Comparison of ENCODE assay signal across 8 cellular contexts in genomic region chr15:38453971-38454686, GRCh38. TPM values are rescaled to one million over a fixed set of nuclear protein-coding genes. Genes with fewer than 3 reads are reported as not detected.
DNase-seq lines count a peak whose midpoint lies in the region; ATAC-seq and TF ChIP-seq lines count a peak whose summit lies in the region.

Gene FAM98B, plus strand, starts transcription at chr15:38454127. Its CDS starts 35 bp downstream, at chr15:38454162.

- TF ChIP-seq CTCF in AG04449 (IDR thresholded peaks at IDR 0.05; ENCODE audit: insufficient read depth, low read length, missing control alignments) (no peak), WTC11 (IDR thresholded peaks at IDR 0.05) (no peak), cardiac fibroblast (IDR thresholded peaks at IDR 0.05; ENCODE audit: low read depth, low read length) (no peak)

- CTCF ChIA-PET in AG04449 (lab: Yijun Ruan, JAX), result interaction anchor here (0.6 to 3.7 kb wide), 16 partner anchors 10 to 1641 kb away, joined by 3 to 45 read pairs (median 6); no protein-coding TSS in a partner anchor
- CTCF ChIA-PET in WTC11 (lab: Charles Lee), result interaction anchor here (0.9 to 2.6 kb wide), 11 partner anchors 10 to 1127 kb away, joined by 3 to 44 read pairs (median 5); partner anchors contain the start of genes RASGRP1 and THBS1

- H3K27ac Mint-ChIP-seq in WTC11, result peak within 1 kb of the TSS; percentile 96

- peaks cover 13% of the 10 kb centered on the region for H3K4me1 Mint-ChIP-seq in WTC11

- no peaks in the 10 kb centered on the region for H3K9me3 Mint-ChIP-seq in WTC11

- ATAC-seq in GM18867 (IDR thresholded peaks at IDR 0.05; ENCODE audit: unreplicated experiment), result peak; percentile 89
- peak; percentile 86 for ATAC-seq in HG03097 (IDR thresholded peaks at IDR 0.05; ENCODE audit: low FRiP score, unreplicated experiment)
- ATAC-seq in WTC11, result peak; percentile 96

- no peaks in the 10 kb centered on the region; the same call in 1 of the 2 replicates for H3K27me3 Mint-ChIP-seq in WTC11 (ENCODE audit: low read depth)

- H3K4me3 Mint-ChIP-seq in WTC11, result peak within 1 kb of the TSS; percentile 93

- POLR2A ChIA-PET in AG04449 (lab: Yijun Ruan, JAX), result interaction anchor here (0.8 to 1.5 kb wide), 7 partner anchors 12 to 238 kb away, joined by 3 to 6 read pairs (median 5); no protein-coding TSS in a partner anchor
- POLR2A ChIA-PET in WTC11 (lab: Charles Lee), result interaction anchor here (0.7 to 1.6 kb wide), 6 partner anchors 10 to 1127 kb away, joined by 3 to 15 read pairs (median 4); partner anchors contain the start of genes SPRED1 and THBS1

- no peaks in the 10 kb centered on the region for H3K36me3 Mint-ChIP-seq in WTC11

- H3K4me3 ChIP-seq in AG04449 (ENCODE audit: low read depth, low read length) (peak within 1 kb of the TSS; percentile 97), cardiac fibroblast (replicated peaks in 1 of 2; ENCODE audit: low read depth in 2 of 2, low read length in 2 of 2) (peak within 1 kb of the TSS; percentile 75 to 94)

- DNase-seq in AG04449 (ENCODE audit: low read depth, low spot score) (no peak), NCI-H2196 (lab: John Stamatoyannopoulos, UW; ENCODE audit: unreplicated experiment) (peak; percentile 66), WTC11 (ENCODE audit: low spot score) (peak; percentile 92), cardiac fibroblast (ENCODE audit: low read depth in 2 of 2) (peak; percentile 93), iPS-NIHi7 (ENCODE audit: extremely low spot score) (peak; percentile 88), smooth muscle cell of the brain vasculature (ENCODE audit: low read depth, low spot score) (peak; percentile 79)

TF ChIP-seq in WTC11, 78 proteins besides CTCF, POLR2A, EP300 and RAD21 (continues in another document):
- 0 out of 2 replicates have a peak, but pooled peaks have one; percentile 16 for TF ChIP-seq FOXK1 (CRISPR knock-in tag; IDR thresholded peaks at IDR 0.05)
- TF ChIP-seq NR3C1 (CRISPR knock-in tag; conservative IDR thresholded peaks at IDR 0.05; ENCODE audit: low read depth), result no peak
- peak; percentile 74 for TF ChIP-seq SP1 (CRISPR knock-in tag; conservative IDR thresholded peaks at IDR 0.05)
- no peak for TF ChIP-seq CBFB (CRISPR knock-in tag; IDR thresholded peaks at IDR 0.05; ENCODE audit: low read depth)
- no peak for TF ChIP-seq ATF2 (CRISPR knock-in tag; IDR thresholded peaks at IDR 0.05; ENCODE audit: borderline replicate concordance, low read depth)
- no peak for TF ChIP-seq NFYB (CRISPR knock-in tag; conservative IDR thresholded peaks at IDR 0.05; ENCODE audit: low read depth)
- no peak for TF ChIP-seq ZNF263 (CRISPR knock-in tag; IDR thresholded peaks at IDR 0.05; ENCODE audit: low read depth)
- no peak for TF ChIP-seq ATF6 (CRISPR knock-in tag; IDR thresholded peaks at IDR 0.05)
- TF ChIP-seq USF1 (CRISPR knock-in tag; IDR thresholded peaks at IDR 0.05), result no peak; the same call in 1 of the 2 replicates
- TF ChIP-seq PREB (CRISPR knock-in tag; IDR thresholded peaks at IDR 0.05; ENCODE audit: borderline replicate concordance), result no peak
- no peak; the same call in 1 of the 2 replicates for TF ChIP-seq ERG (CRISPR knock-in tag; IDR thresholded peaks at IDR 0.05)
- TF ChIP-seq ZMAT4 (CRISPR knock-in tag; IDR thresholded peaks at IDR 0.05), result no peak
- no peak for TF ChIP-seq GTF2I (CRISPR knock-in tag; conservative IDR thresholded peaks at IDR 0.05)
- TF ChIP-seq ATF1 (CRISPR knock-in tag; IDR thresholded peaks at IDR 0.05), result no peak
- TF ChIP-seq E2F1 (CRISPR knock-in tag; IDR thresholded peaks at IDR 0.05), result no peak
- no peak for TF ChIP-seq NR1H2 (CRISPR knock-in tag; IDR thresholded peaks at IDR 0.05)
- TF ChIP-seq MXD4 (CRISPR knock-in tag; IDR thresholded peaks at IDR 0.05; ENCODE audit: borderline replicate concordance), result no peak
- TF ChIP-seq IRF1 (CRISPR knock-in tag; IDR thresholded peaks at IDR 0.05), result no peak
- TF ChIP-seq ZNF671 (CRISPR knock-in tag; IDR thresholded peaks at IDR 0.05), result no peak
- 0 out of 2 replicates have a peak, but pooled peaks have one; percentile 31 for TF ChIP-seq OVOL2 (CRISPR knock-in tag; IDR thresholded peaks at IDR 0.05; ENCODE audit: borderline replicate concordance)

RNA-seq across cellular contexts. Expression of gene FAM98B, which starts in this region (rescaled TPM):
- 38.1 to 46.6 TPM (median 38.5 TPM) in 3 replicates for total RNA-seq in WTC11 (2021)
